Comparison of ENCODE assay signal across 10 cellular contexts in the genomic region with DNA sequence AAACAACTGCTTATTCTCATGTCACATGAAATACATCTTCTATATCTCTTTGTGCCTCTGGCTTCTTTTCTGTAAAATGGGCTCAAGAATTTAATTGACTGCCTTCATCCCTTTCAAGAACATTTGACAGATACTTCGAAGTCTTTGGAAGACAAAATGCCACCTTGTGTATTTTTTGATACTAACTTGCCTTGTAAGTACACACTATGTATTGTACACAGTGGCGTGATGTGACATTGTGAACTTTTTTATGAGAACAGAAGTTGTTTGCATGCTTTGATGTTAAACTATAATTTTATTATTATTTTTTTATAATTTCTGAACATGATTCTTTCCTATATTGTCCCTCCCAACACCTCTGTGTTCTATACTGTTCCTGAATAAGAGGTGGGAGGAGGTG.
"Had no signal": no experiment of that assay in that cellular context is flagged by ENCODE, and none has a peak within 500 bp of the region (broad histone marks: within the 10 kb centered on the region; RNA-seq: fewer than 3 reads in every experiment).

No MANE protein-coding gene starts in this region.

- H3K27ac ChIP-seq: GM23248, HL-60 had no signal

- ATAC-seq: HCT116, K562 had no signal

- H3K4me3 Mint-ChIP-seq: HFFc6 had no signal

- H3K9me3 ChIP-seq: HAP-1 had no signal

- FAIRE-seq: H1, H54, K562 had no signal

- DNase-seq: GM23248, HFFc6, IMR-90, KG1 had no signal

- H2AFZ ChIP-seq: GM23248 had no signal

- H3K4me3 ChIP-seq: GM23248, HAP-1, K562 had no signal

- H3K9me3 Mint-ChIP-seq: HFFc6 had no signal

- H3K4me1 ChIP-seq: HAP-1 had no signal

- H3K27ac Mint-ChIP-seq: HFFc6 had no signal

- H3K9ac ChIP-seq: GM23248 had no signal
